Comparison of ENCODE assay signal across 18 cellular contexts in genomic region chr12:87413784-87414183, GRCh38.
DNase-seq lines count a peak whose midpoint lies in the region; ATAC-seq and TF ChIP-seq lines count a peak whose summit lies in the region.
"Had no signal": no experiment of that assay in that cellular context is flagged by ENCODE, and none has a peak within 500 bp of the region (broad histone marks: within the 10 kb centered on the region; RNA-seq: fewer than 3 reads in every experiment).

No MANE protein-coding gene starts in this region.

- no peaks in the 10 kb centered on the region for H3K27me3 ChIP-seq in CD4-positive, alpha-beta T cell (ENCODE audit: control insufficient read depth, insufficient read depth, low read length)
- H3K27me3 ChIP-seq: tibial nerve had no signal

- CTCF ChIA-PET in CD4-positive, alpha-beta T cell (lab: Charles Lee), result no interaction called here

- peak; percentile 31 for DNase-seq in DMS 273 (lab: John Stamatoyannopoulos, UW; ENCODE audit: unreplicated experiment)
- no peak for DNase-seq in DMS 273 treated with DMSO at 0.1 percent for 48 hours (lab: John Stamatoyannopoulos, UW)
- peak; percentile 13 for DNase-seq in amniotic stem cell (lab: John Stamatoyannopoulos, UW)
- DNase-seq in glomerular endothelial cell (ENCODE audit: extremely low read depth, low read depth, low spot score), result peak; percentile 10
- peak; percentile 13 for DNase-seq in smooth muscle cell of the brain vasculature (ENCODE audit: low read depth, low spot score)
- no peak for DNase-seq in CD4-positive, alpha-beta T cell
- no peak for DNase-seq in DMS53 (lab: John Stamatoyannopoulos, UW)
- DNase-seq: activated CD4-positive, CD25-positive, alpha-beta regulatory T cell; effector memory CD8-positive, alpha-beta T cell; glutamatergic neuron; NCI-H187; nucleus accumbens; T-helper 17 cell had no signal

- intact Hi-C loops in CD4-positive, alpha-beta T cell (cut with DNase I, micrococcal nuclease), result no loop called here

- H3K27ac Mint-ChIP-seq in CD4-positive, alpha-beta T cell, result no peak overlapping the region
- H3K27ac Mint-ChIP-seq: effector memory CD8-positive, alpha-beta T cell; stimulated activated memory B cell treated with anti-CD40 and anti-IgM and Interleukin-4, amounts not matched to agents 10 μg/mL and 1 μg/mL and 100 μg/mL, for 72 hours; T-helper 17 cell had no signal

- no peak for ATAC-seq in GM21390 (IDR thresholded peaks at IDR 0.05; ENCODE audit: unreplicated experiment)
- no peak for ATAC-seq in CD4-positive, alpha-beta T cell (ENCODE audit: poor library complexity)
- ATAC-seq: effector memory CD8-positive, alpha-beta T cell; stimulated activated memory B cell treated with anti-CD40 and anti-IgM and Interleukin-4, amounts not matched to agents 10 μg/mL and 1 μg/mL and 100 μg/mL, for 72 hours; T-helper 17 cell had no signal

- H3K27me3 Mint-ChIP-seq in CD4-positive, alpha-beta T cell, result no peaks in the 10 kb centered on the region
- H3K27me3 Mint-ChIP-seq: effector memory CD8-positive, alpha-beta T cell; stimulated activated memory B cell treated with anti-CD40 and anti-IgM and Interleukin-4, amounts not matched to agents 10 μg/mL and 1 μg/mL and 100 μg/mL, for 72 hours; T-helper 17 cell had no signal

- peaks cover 19% of the 10 kb centered on the region for H3K9me3 Mint-ChIP-seq in CD4-positive, alpha-beta T cell

- H3K4me1 Mint-ChIP-seq in CD4-positive, alpha-beta T cell (ENCODE audit: low read depth), result no peaks in the 10 kb centered on the region
- H3K4me1 Mint-ChIP-seq: stimulated activated memory B cell treated with anti-CD40 and anti-IgM and Interleukin-4, amounts not matched to agents 10 μg/mL and 1 μg/mL and 100 μg/mL, for 72 hours; T-helper 17 cell had no signal

- no peak overlapping the region for H3K4me3 Mint-ChIP-seq in CD4-positive, alpha-beta T cell
- H3K4me3 Mint-ChIP-seq: effector memory CD8-positive, alpha-beta T cell; stimulated activated memory B cell treated with anti-CD40 and anti-IgM and Interleukin-4, amounts not matched to agents 10 μg/mL and 1 μg/mL and 100 μg/mL, for 72 hours; T-helper 17 cell had no signal

- H3K27ac ChIP-seq in CD4-positive, alpha-beta T cell (ENCODE audit: low read depth, low read length), result no peak overlapping the region
- H3K27ac ChIP-seq: 22Rv1, C4-2B, tibial nerve had no signal

- POLR2A ChIA-PET in CD4-positive, alpha-beta T cell (lab: Charles Lee), result no interaction called here

- no peaks in the 10 kb centered on the region for H3K9me3 ChIP-seq in CD4-positive, alpha-beta T cell (ENCODE audit: control insufficient read depth, low read length)

- H3K36me3 Mint-ChIP-seq in CD4-positive, alpha-beta T cell (ENCODE audit: low read depth), result no peaks in the 10 kb centered on the region
- H3K36me3 Mint-ChIP-seq: stimulated activated memory B cell treated with anti-CD40 and anti-IgM and Interleukin-4, amounts not matched to agents 10 μg/mL and 1 μg/mL and 100 μg/mL, for 72 hours had no signal

- TF ChIP-seq CTCF in CD4-positive, alpha-beta T cell (IDR thresholded peaks at IDR 0.05), result no peak

Comparison
In these comparisons a context has a peak if more than half of its experiments do, and no peak if none do; other contexts are left out.
1. DNase-seq: peak in DMS 273 (single experiment), amniotic stem cell (single experiment), glomerular endothelial cell (single experiment) and smooth muscle cell of the brain vasculature (single experiment); none in DMS 273 treated with DMSO at 0.1 percent for 48 hours (single experiment), CD4-positive, alpha-beta T cell (0 of 10) and DMS53 (single experiment).